ENCODE assay signal across 3 cellular contexts in the genomic region with DNA sequence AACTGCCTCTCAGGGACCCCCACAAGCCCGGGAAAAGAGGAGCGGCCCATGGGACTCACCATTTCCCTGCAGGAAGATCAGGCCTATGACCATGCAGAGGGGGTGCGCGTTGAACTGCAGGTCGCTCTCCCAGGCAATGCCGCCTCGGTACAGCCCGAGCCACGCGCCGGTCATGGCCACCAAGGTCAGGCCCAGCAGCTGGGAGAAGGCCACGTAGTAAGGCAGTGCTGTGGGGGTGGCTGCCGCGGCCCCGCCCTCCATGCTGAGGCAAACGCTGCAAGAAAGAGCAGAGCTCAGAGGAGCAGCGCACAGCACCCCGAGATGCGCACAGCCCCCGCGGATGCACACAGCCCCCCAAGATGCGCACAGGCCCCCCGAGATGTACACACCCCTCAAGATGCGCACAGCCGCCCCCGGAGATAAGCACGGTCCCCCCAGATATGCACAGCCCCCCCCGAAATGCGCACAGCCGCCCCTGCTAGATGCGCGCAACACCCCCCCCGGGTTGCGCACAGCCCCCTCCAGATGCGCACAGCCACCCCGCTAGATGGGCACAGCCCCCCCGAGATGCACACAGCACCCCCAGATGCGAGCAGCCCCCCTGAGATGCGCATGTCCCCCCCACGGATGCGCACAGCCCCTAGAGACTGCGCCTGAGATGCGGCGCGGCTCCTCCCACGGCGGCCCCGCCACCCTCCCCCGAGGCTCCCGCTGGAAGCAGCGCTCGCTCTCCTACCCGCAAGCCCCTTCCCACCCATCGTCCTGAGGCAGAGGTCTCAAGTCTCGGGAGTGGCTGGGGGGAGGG.
TF ChIP-seq lines count a peak whose summit lies in the region.

No MANE protein-coding gene starts in this region.

TF ChIP-seq in SK-N-SH, 30 proteins besides CTCF, POLR2A, EP300 and RAD21:
- TF ChIP-seq ELF1 (IDR thresholded peaks at IDR 0.05): no peak
- TF ChIP-seq RCOR1 (IDR thresholded peaks at IDR 0.05; ENCODE audit: low read length): no peak

TF ChIP-seq in SK-N-SH treated with all-trans-retinoic acid at 6 μM for 48 hours, 23 proteins besides CTCF, POLR2A, EP300 and RAD21:
- TF ChIP-seq BACH2 (CRISPR knock-in tag; IDR thresholded peaks at IDR 0.05; ENCODE audit: borderline replicate concordance) (no peak), TOX (CRISPR knock-in tag; IDR thresholded peaks at IDR 0.05; ENCODE audit: borderline replicate concordance) (no peak), ZFP3 (CRISPR knock-in tag; IDR thresholded peaks at IDR 0.05) (no peak), ZFP30 (CRISPR knock-in tag; IDR thresholded peaks at IDR 0.05) (no peak), CSDC2 (CRISPR knock-in tag; IDR thresholded peaks at IDR 0.05) (no peak), CREB5 (CRISPR knock-in tag; IDR thresholded peaks at IDR 0.05; ENCODE audit: low read depth) (no peak), PPARA (CRISPR knock-in tag; IDR thresholded peaks at IDR 0.05; ENCODE audit: borderline replicate concordance) (no peak)

TF ChIP-seq in IMR-90, 13 proteins besides CTCF, POLR2A, EP300 and RAD21:
- TF ChIP-seq MAFK (IDR thresholded peaks at IDR 0.05; ENCODE audit: low read depth, low read length): no peak
- TF ChIP-seq MAZ (IDR thresholded peaks at IDR 0.05; ENCODE audit: borderline replicate concordance, low read depth, low read length): no peak
TF ChIP-seq in IMR-90: peak in this region for 0.
